ENCODE assay signal across 17 cellular contexts in the genomic region with DNA sequence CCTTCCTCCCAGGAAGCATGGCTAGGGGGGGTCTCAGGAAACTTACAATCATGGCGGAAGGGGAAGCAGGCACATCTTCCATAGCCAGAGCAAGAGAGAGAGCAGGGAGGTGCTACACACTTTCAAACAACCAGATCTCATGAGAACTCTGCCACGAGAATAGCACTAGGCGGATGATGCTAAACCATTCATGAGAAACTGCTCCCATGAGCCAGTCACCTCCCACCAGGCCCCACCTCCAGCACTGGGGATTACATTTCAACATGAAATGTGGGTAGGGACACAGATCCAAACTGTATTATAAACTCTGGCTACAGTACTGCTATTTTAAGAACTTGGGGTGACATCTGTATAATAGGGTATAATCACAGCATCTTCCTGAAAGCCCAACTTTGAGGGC.
DNase-seq lines count a peak whose midpoint lies in the region; ATAC-seq lines count a peak whose summit lies in the region.
"Had no signal": no experiment of that assay in that cellular context is flagged by ENCODE, and none has a peak within 500 bp of the region (broad histone marks: within the 10 kb centered on the region; RNA-seq: fewer than 3 reads in every experiment).

No MANE protein-coding gene starts in this region.

- peaks cover 7 to 17% of the 10 kb centered on the region in 2 donors for H3K36me3 Mint-ChIP-seq in activated naive CD4-positive, alpha-beta T cell treated with anti-CD3 and anti-CD28 coated beads, Interleukin-2, amount 50 U/mL, for 72 hours
- no peaks in the 10 kb centered on the region for H3K36me3 Mint-ChIP-seq in stimulated activated memory B cell treated with anti-CD40 and anti-IgM and Interleukin-4, amounts not matched to agents 10 μg/mL and 1 μg/mL and 100 μg/mL, for 72 hours
- H3K36me3 Mint-ChIP-seq: IgD-negative memory B cell had no signal

- H3K27ac Mint-ChIP-seq in activated naive CD4-positive, alpha-beta T cell treated with anti-CD3 and anti-CD28 coated beads, Interleukin-2, amount 50 U/mL, for 72 hours: peak overlapping the region; percentile 1 to 69
- H3K27ac Mint-ChIP-seq in stimulated activated memory B cell treated with anti-CD40 and anti-IgM and Interleukin-4, amounts not matched to agents 10 μg/mL and 1 μg/mL and 100 μg/mL, for 72 hours: no peak overlapping the region
- H3K27ac Mint-ChIP-seq: CD4-positive, alpha-beta T cell; GM23338; IgD-negative memory B cell had no signal

- peak; percentile 41 for DNase-seq in NCI-H82 (lab: John Stamatoyannopoulos, UW)
- DNase-seq in NCI-H82 treated with DMSO at 0.1 percent for 48 hours (lab: John Stamatoyannopoulos, UW; ENCODE audit: unreplicated experiment): no peak
- DNase-seq in activated naive CD4-positive, alpha-beta T cell treated with anti-CD3 and anti-CD28 coated beads, Interleukin-2, amount 50 U/mL, for 72 hours (ENCODE audit: low spot score in 2 of 2): no peak
- no peak for DNase-seq in activated naive CD4-positive, alpha-beta T cell (lab: John Stamatoyannopoulos, UW)
- peak; percentile 48 for DNase-seq in left kidney (ENCODE audit: low read depth, low spot score)
- no peak for DNase-seq in posterior vena cava (ENCODE audit: low spot score)
- DNase-seq: 8988T; C1 segment of cervical spinal cord; CD4-positive, alpha-beta T cell; DMS153; GF-D8; HCEC 1CT had no signal

- intact Hi-C loops in posterior vena cava (cut with DNase I): no loop called here

- no peak overlapping the region for H3K4me3 Mint-ChIP-seq in stimulated activated memory B cell treated with anti-CD40 and anti-IgM and Interleukin-4, amounts not matched to agents 10 μg/mL and 1 μg/mL and 100 μg/mL, for 72 hours
- H3K4me3 Mint-ChIP-seq: CD4-positive, alpha-beta T cell; GM23338; IgD-negative memory B cell had no signal

- ATAC-seq in activated naive CD4-positive, alpha-beta T cell treated with anti-CD3 and anti-CD28 coated beads, Interleukin-2, amount 50 U/mL, for 72 hours: no peak
- ATAC-seq in stimulated activated memory B cell treated with anti-CD40 and anti-IgM and Interleukin-4, amounts not matched to agents 10 μg/mL and 1 μg/mL and 100 μg/mL, for 72 hours: no peak
- no peak for ATAC-seq in HG02938 (IDR thresholded peaks at IDR 0.05; ENCODE audit: unreplicated experiment)
- ATAC-seq: GM23338, HepG2 had no signal

- H3K9me3 Mint-ChIP-seq in activated naive CD4-positive, alpha-beta T cell treated with anti-CD3 and anti-CD28 coated beads, Interleukin-2, amount 50 U/mL, for 72 hours: peaks cover 0 to under 1% of the 10 kb centered on the region in 2 donors
- H3K9me3 Mint-ChIP-seq in stimulated activated memory B cell treated with anti-CD40 and anti-IgM and Interleukin-4, amounts not matched to agents 10 μg/mL and 1 μg/mL and 100 μg/mL, for 72 hours: no peaks in the 10 kb centered on the region
- H3K9me3 Mint-ChIP-seq: CD4-positive, alpha-beta T cell; GM23338; IgD-negative memory B cell had no signal

- H3K27me3 Mint-ChIP-seq in stimulated activated memory B cell treated with anti-CD40 and anti-IgM and Interleukin-4, amounts not matched to agents 10 μg/mL and 1 μg/mL and 100 μg/mL, for 72 hours: peaks cover 22% of the 10 kb centered on the region
- H3K27me3 Mint-ChIP-seq: CD4-positive, alpha-beta T cell; IgD-negative memory B cell had no signal

- no peaks in the 10 kb centered on the region for H3K4me1 Mint-ChIP-seq in stimulated activated memory B cell treated with anti-CD40 and anti-IgM and Interleukin-4, amounts not matched to agents 10 μg/mL and 1 μg/mL and 100 μg/mL, for 72 hours

Comparison
In these comparisons a context has a peak if more than half of its experiments do, and no peak if none do; other contexts are left out.
1. DNase-seq: peak in NCI-H82 (single experiment) and left kidney (single experiment); none in NCI-H82 treated with DMSO at 0.1 percent for 48 hours (single experiment), activated naive CD4-positive, alpha-beta T cell treated with anti-CD3 and anti-CD28 coated beads, Interleukin-2, amount 50 U/mL, for 72 hours (0 of 2), activated naive CD4-positive, alpha-beta T cell (0 of 4) and posterior vena cava (single experiment).